ENCODE assay signal across 8 cellular contexts in genomic region chr16:31713945-31714898, GRCh38.
DNase-seq lines count a peak whose midpoint lies in the region; ATAC-seq and TF ChIP-seq lines count a peak whose summit lies in the region.

No MANE protein-coding gene starts in this region.

- H3K9ac ChIP-seq in NT2/D1 (ENCODE audit: insufficient read length, low read depth) (peak overlapping the region; percentile 96), muscle layer of colon (ENCODE audit: low read length) (peak overlapping the region; percentile 93)

- H3K4me3 ChIP-seq in GM06990 (replicated peaks; ENCODE audit: low read depth, low read length) (peak overlapping the region; percentile 97), NT2/D1 (ENCODE audit: insufficient read length, low read depth) (peak overlapping the region; percentile 86), coronary artery (peak overlapping the region; percentile 86), muscle layer of colon (ENCODE audit: low read depth in 1 of 2, low read length in 2 of 2) (peak overlapping the region; percentile 92 to 100)

- H3K27ac ChIP-seq in coronary artery (peak overlapping the region; percentile 92 to 96), muscle layer of colon (ENCODE audit: low read depth, low read length) (peak overlapping the region; percentile 95)

- TF ChIP-seq CTCF in GM06990 (IDR thresholded peaks at IDR 0.05; ENCODE audit: insufficient read depth, low read length, poor library complexity, severe bottlenecking): peak; percentile 59
- no peak for TF ChIP-seq CTCF in coronary artery (IDR thresholded peaks at IDR 0.05)

- H3K36me3 ChIP-seq in GM06990 (ENCODE audit: control insufficient read depth, insufficient read depth, low read length) (peaks cover 13% of the 10 kb centered on the region), NT2/D1 (ENCODE audit: insufficient read depth, insufficient read length, low read length) (peaks cover 37% of the 10 kb centered on the region), muscle layer of colon (ENCODE audit: insufficient read depth, low read length) (no peaks in the 10 kb centered on the region)

- no peak for ATAC-seq in GM21737 (IDR thresholded peaks at IDR 0.05; ENCODE audit: unreplicated experiment)

- H3K27me3 ChIP-seq in GM06990 (replicated peaks; ENCODE audit: control insufficient read depth, insufficient read depth, low read length) (no peaks in the 10 kb centered on the region), NT2/D1 (ENCODE audit: insufficient read depth, insufficient read length) (no peaks in the 10 kb centered on the region), muscle layer of colon (ENCODE audit: control insufficient read depth in 1 of 2, insufficient read depth in 2 of 2, low read length in 2 of 2) (no peaks in the 10 kb centered on the region)

- no peaks in the 10 kb centered on the region for H3K9me3 ChIP-seq in NT2/D1 (ENCODE audit: insufficient read depth, low read length)
- H3K9me3 ChIP-seq in muscle layer of colon (ENCODE audit: low read length): no peaks in the 10 kb centered on the region

- DNase-seq in GM06990 (ENCODE audit: extremely low read depth, insufficient read length) (no peak), NT2/D1 (ENCODE audit: low read depth, low spot score) (no peak), coronary artery (ENCODE audit: low spot score) (no peak), LoVo (ENCODE audit: low spot score) (no peak), ureter (ENCODE audit: low spot score) (no peak), SW480 (ENCODE audit: low spot score) (no peak)

- peaks cover 4% of the 10 kb centered on the region for H3K4me1 ChIP-seq in NT2/D1 (ENCODE audit: insufficient read depth, insufficient read length)
- peaks cover 13% of the 10 kb centered on the region for H3K4me1 ChIP-seq in muscle layer of colon (ENCODE audit: insufficient read depth, low read length)
